ENCODE assay signal across 8 cellular contexts in genomic region chr2:237165405-237166276, GRCh38.
A peak's percentile ranks its signal among the peaks of the same experiment; 100 is the strongest.
DNase-seq lines count a peak whose midpoint lies in the region; ATAC-seq, FAIRE-seq and TF ChIP-seq lines count a peak whose summit lies in the region.

No MANE protein-coding gene starts in this region.

- no peaks in the 10 kb centered on the region for H3K9me3 Mint-ChIP-seq in glutamatergic neuron (ENCODE audit: unreplicated experiment)
- H3K9me3 Mint-ChIP-seq in activated CD8-positive, alpha-beta memory T cell treated with anti-CD3 and anti-CD28 coated beads, Interleukin-2, amount 10 ng/mL, durations not matched to agents 7 days and 5 days (ENCODE audit: low read depth): peaks cover 4% of the 10 kb centered on the region

- peaks cover 0 to 15% (median 1%) of the 10 kb centered on the region in 12 donors for H3K9me3 ChIP-seq in heart left ventricle
- peaks cover 0 to 12% of the 10 kb centered on the region in 2 donors for H3K9me3 ChIP-seq in right atrium auricular region

- H3K4me3 ChIP-seq in heart left ventricle (no peak overlapping the region), right atrium auricular region (no peak overlapping the region)

- CTCF ChIA-PET in activated CD8-positive, alpha-beta memory T cell treated with anti-CD3 and anti-CD28 coated beads, Interleukin-2, amount 10 ng/mL, durations not matched to agents 7 days and 5 days (lab: Charles Lee): interaction anchor here (0.7 to 1.3 kb wide), 2 partner anchors 9 to 12 kb away, joined by 3 to 6 read pairs; no protein-coding TSS in a partner anchor

- DNase-seq in heart left ventricle (no peak), right atrium auricular region (ENCODE audit: low spot score) (no peak), RPMI8226 (peak; percentile 5), glutamatergic neuron (no peak), urothelium cell line (ENCODE audit: low spot score) (peak; percentile 46), NCI-H2029 treated with DMSO at 0.1 percent for 48 hours (lab: John Stamatoyannopoulos, UW) (no peak), T1000 (lab: John Stamatoyannopoulos, UW) (no peak)
- no peak for DNase-seq in activated CD8-positive, alpha-beta memory T cell treated with anti-CD3 and anti-CD28 coated beads, Interleukin-2, amount 10 ng/mL, durations not matched to agents 7 days and 5 days

- H3K4me1 Mint-ChIP-seq in glutamatergic neuron (ENCODE audit: low read depth, unreplicated experiment): no peaks in the 10 kb centered on the region
- no peaks in the 10 kb centered on the region for H3K4me1 Mint-ChIP-seq in activated CD8-positive, alpha-beta memory T cell treated with anti-CD3 and anti-CD28 coated beads, Interleukin-2, amount 10 ng/mL, durations not matched to agents 7 days and 5 days

- no peak for FAIRE-seq in urothelium cell line (lab: Jason Lieb, UNC)

- H3K27ac ChIP-seq in heart left ventricle (peak overlapping the region in 7 of 12 donors; percentile 5 to 58 (median 51)), right atrium auricular region (peak overlapping the region in 1 of 2 donors; percentile 25)

- H3K4me3 Mint-ChIP-seq in glutamatergic neuron (ENCODE audit: unreplicated experiment): no peak overlapping the region
- H3K4me3 Mint-ChIP-seq in activated CD8-positive, alpha-beta memory T cell treated with anti-CD3 and anti-CD28 coated beads, Interleukin-2, amount 10 ng/mL, durations not matched to agents 7 days and 5 days: no peak overlapping the region

- H3K36me3 Mint-ChIP-seq in glutamatergic neuron (ENCODE audit: unreplicated experiment): no peaks in the 10 kb centered on the region
- no peaks in the 10 kb centered on the region for H3K36me3 Mint-ChIP-seq in activated CD8-positive, alpha-beta memory T cell treated with anti-CD3 and anti-CD28 coated beads, Interleukin-2, amount 10 ng/mL, durations not matched to agents 7 days and 5 days

- H3K27me3 ChIP-seq in heart left ventricle (no peaks in the 10 kb centered on the region), right atrium auricular region (no peaks in the 10 kb centered on the region)

- intact Hi-C loops in heart left ventricle (cut with DNase I): loop anchor here in 7 of 10 donors (2.0 to 10.0 kb wide), 6 partner anchors 155 to 247 kb away; partner anchors contain the start of gene COL6A3 (in 2 of the 7)

- no peaks in the 10 kb centered on the region for H3K36me3 ChIP-seq in heart left ventricle
- no peaks in the 10 kb centered on the region for H3K36me3 ChIP-seq in right atrium auricular region

- peak; percentile 25 to 63 (median 47) for TF ChIP-seq CTCF in heart left ventricle (IDR thresholded peaks at IDR 0.05)
- TF ChIP-seq CTCF in right atrium auricular region (IDR thresholded peaks at IDR 0.05): peak in 1 of 2 donors; percentile 56
- TF ChIP-seq CTCF in glutamatergic neuron (IDR thresholded peaks at IDR 0.05; ENCODE audit: partially characterized antibody, unreplicated experiment): peak; percentile 18

- WGBS in heart left ventricle, 4 donors: 82 to 87% (median 86%) methylated on average over 5 of the region's 5 CpGs

- peak in 1 of 4 donors; percentile 39 for ATAC-seq in heart left ventricle
- no peak for ATAC-seq in activated CD8-positive, alpha-beta memory T cell treated with anti-CD3 and anti-CD28 coated beads, Interleukin-2, amount 10 ng/mL, durations not matched to agents 7 days and 5 days

- peaks cover 0 to 8% (median under 1%) of the 10 kb centered on the region in 12 donors for H3K4me1 ChIP-seq in heart left ventricle
- peaks cover 0 to 2% of the 10 kb centered on the region in 2 donors for H3K4me1 ChIP-seq in right atrium auricular region

- peaks cover 2% of the 10 kb centered on the region for H3K27me3 Mint-ChIP-seq in glutamatergic neuron (ENCODE audit: unreplicated experiment)
- peaks cover 35% of the 10 kb centered on the region for H3K27me3 Mint-ChIP-seq in activated CD8-positive, alpha-beta memory T cell treated with anti-CD3 and anti-CD28 coated beads, Interleukin-2, amount 10 ng/mL, durations not matched to agents 7 days and 5 days

- no peak overlapping the region for H3K27ac Mint-ChIP-seq in glutamatergic neuron (ENCODE audit: unreplicated experiment)
- no peak overlapping the region for H3K27ac Mint-ChIP-seq in activated CD8-positive, alpha-beta memory T cell treated with anti-CD3 and anti-CD28 coated beads, Interleukin-2, amount 10 ng/mL, durations not matched to agents 7 days and 5 days

- TF ChIP-seq POLR2A in heart left ventricle (IDR thresholded peaks at IDR 0.05): no peak

Comparison
In these comparisons a context has a peak if more than half of its experiments do, and no peak if none do; other contexts are left out.
1. DNase-seq: peak in RPMI8226 (single experiment) and urothelium cell line (single experiment); none in heart left ventricle (0 of 5), right atrium auricular region (single experiment), glutamatergic neuron (single experiment), activated CD8-positive, alpha-beta memory T cell treated with anti-CD3 and anti-CD28 coated beads, Interleukin-2, amount 10 ng/mL, durations not matched to agents 7 days and 5 days (single experiment), NCI-H2029 treated with DMSO at 0.1 percent for 48 hours (single experiment) and T1000 (single experiment).